Comparison of ENCODE assay signal across 17 cellular contexts in the genomic region with DNA sequence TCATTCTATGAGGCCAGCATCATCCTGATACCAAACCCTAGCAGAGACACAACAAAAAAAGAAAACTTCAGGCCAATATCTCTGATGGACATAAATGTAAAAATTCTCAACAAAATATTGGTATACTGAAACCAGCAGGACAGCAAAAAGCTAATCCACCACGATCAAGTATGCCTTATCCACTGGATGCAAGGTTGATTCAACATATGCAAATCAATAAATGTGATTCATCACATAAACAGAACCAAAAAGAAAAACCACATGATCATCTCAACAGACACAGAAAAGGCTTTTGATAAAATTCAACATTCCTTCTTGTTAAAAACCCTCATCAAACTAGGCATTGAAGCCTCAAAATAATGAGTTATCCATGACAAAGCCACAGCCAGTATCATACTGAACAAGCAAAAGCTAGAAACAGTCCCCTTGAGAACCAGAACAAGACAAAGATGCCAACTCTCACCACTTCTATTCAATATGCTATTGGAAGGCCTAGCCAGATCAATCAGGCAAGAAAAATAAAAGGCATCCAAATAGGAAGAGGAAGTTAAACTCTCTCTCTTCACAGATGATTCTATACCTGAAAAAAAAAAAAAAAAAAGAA.
"Had no signal": no experiment of that assay in that cellular context is flagged by ENCODE, and none has a peak within 500 bp of the region (broad histone marks: within the 10 kb centered on the region; RNA-seq: fewer than 3 reads in every experiment).

No MANE protein-coding gene starts in this region.

- H3K27ac Mint-ChIP-seq: activated CD8-positive, alpha-beta T cell treated with anti-CD3 and anti-CD28 coated beads for 36 hours; brain; effector memory CD8-positive, alpha-beta T cell; naive thymus-derived CD4-positive, alpha-beta T cell had no signal

- FAIRE-seq: urothelium cell line had no signal

- H3K27me3 ChIP-seq: neutrophil, right atrium auricular region, thyroid gland had no signal

- H3K4me1 ChIP-seq: right atrium auricular region, thyroid gland had no signal

- H3K27ac ChIP-seq: neutrophil, right atrium auricular region, skin epidermis, thyroid gland had no signal

- H3K36me3 ChIP-seq: neutrophil, right atrium auricular region, thyroid gland had no signal

- H3K27me3 Mint-ChIP-seq: activated CD8-positive, alpha-beta T cell treated with anti-CD3 and anti-CD28 coated beads for 36 hours; brain; central memory CD8-positive, alpha-beta T cell; effector memory CD8-positive, alpha-beta T cell; naive thymus-derived CD4-positive, alpha-beta T cell had no signal

- H3K4me3 Mint-ChIP-seq: activated CD8-positive, alpha-beta T cell treated with anti-CD3 and anti-CD28 coated beads for 36 hours; brain; central memory CD8-positive, alpha-beta T cell; effector memory CD8-positive, alpha-beta T cell; naive thymus-derived CD4-positive, alpha-beta T cell had no signal

- ATAC-seq: activated CD8-positive, alpha-beta T cell treated with anti-CD3 and anti-CD28 coated beads for 36 hours; effector memory CD8-positive, alpha-beta T cell; left colon; naive thymus-derived CD4-positive, alpha-beta T cell had no signal

- H3K4me1 Mint-ChIP-seq: brain had no signal

- H3K9me3 Mint-ChIP-seq: central memory CD8-positive, alpha-beta T cell; effector memory CD8-positive, alpha-beta T cell had no signal

- DNase-seq: activated CD4-positive, CD25-positive, alpha-beta regulatory T cell treated with anti-CD3 and anti-CD28 coated beads, Interleukin-2, amount 50 U/mL, for 72 hours; activated CD8-positive, alpha-beta T cell treated with anti-CD3 and anti-CD28 coated beads for 36 hours; activated naive CD4-positive, alpha-beta T cell treated with anti-CD3 and anti-CD28 coated beads, Interleukin-2, amount 50 U/mL, for 16 hours; amniotic stem cell; effector memory CD8-positive, alpha-beta T cell; left colon; naive thymus-derived CD4-positive, alpha-beta T cell; posterior cingulate gyrus; stimulated activated CD4-positive, alpha-beta T cell treated with anti-CD3 and anti-CD28 coated beads, Interleukin-4, amount 100 ng/mL, for 4 hours; thyroid gland had no signal

- H3K4me3 ChIP-seq: lung, right atrium auricular region, skin epidermis, thyroid gland had no signal
